ENCODE assay signal across 26 cellular contexts in the genomic region with DNA sequence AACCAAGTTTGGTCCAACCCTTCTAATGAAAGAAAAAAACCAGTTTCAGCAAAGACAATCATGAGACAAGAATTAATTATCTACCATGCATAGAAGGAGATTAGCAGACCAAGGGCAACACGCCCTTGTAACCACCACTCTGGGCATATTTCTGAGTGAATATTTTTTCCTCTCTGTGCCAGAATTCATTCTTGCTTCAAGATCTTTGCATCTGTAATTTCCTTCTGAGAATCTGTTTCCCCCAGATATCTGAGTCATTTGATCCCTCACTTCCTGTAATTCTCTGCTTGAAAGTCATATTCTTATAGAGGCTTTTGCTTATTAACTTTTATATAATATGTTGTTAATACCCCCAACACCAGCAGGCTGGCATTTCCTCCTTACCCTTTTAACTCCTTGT.
DNase-seq lines count a peak whose midpoint lies in the region; ATAC-seq, FAIRE-seq and TF ChIP-seq lines count a peak whose summit lies in the region.
"Had no signal": no experiment of that assay in that cellular context is flagged by ENCODE, and none has a peak within 500 bp of the region (broad histone marks: within the 10 kb centered on the region; RNA-seq: fewer than 3 reads in every experiment).

No MANE protein-coding gene starts in this region.

- POLR2A ChIA-PET in HepG2 (lab: Yijun Ruan, JAX) = no interaction called here

- no peaks in the 10 kb centered on the region for H3K27me3 Mint-ChIP-seq in osteocyte (ENCODE audit: unreplicated experiment)
- peaks cover 2 to 14% of the 10 kb centered on the region in 2 donors for H3K27me3 Mint-ChIP-seq in natural killer cell treated with Interleukin-12 subunit alpha and Interleukin-12 subunit beta and Interleukin-15 and Interleukin-18, amount 100 ng/mL, for 72 hours

- no peaks in the 10 kb centered on the region for H3K36me3 Mint-ChIP-seq in osteocyte (ENCODE audit: unreplicated experiment)
- no peaks in the 10 kb centered on the region for H3K36me3 Mint-ChIP-seq in natural killer cell treated with Interleukin-12 subunit alpha and Interleukin-12 subunit beta and Interleukin-15 and Interleukin-18, amount 100 ng/mL, for 72 hours

- H3K4me3 Mint-ChIP-seq in osteocyte (ENCODE audit: unreplicated experiment) = no peak overlapping the region
- no peak overlapping the region for H3K4me3 Mint-ChIP-seq in natural killer cell treated with Interleukin-12 subunit alpha and Interleukin-12 subunit beta and Interleukin-15 and Interleukin-18, amount 100 ng/mL, for 72 hours
- H3K4me3 Mint-ChIP-seq: B cell had no signal

- H3K27me3 ChIP-seq in liver (ENCODE audit: control insufficient read depth in 4 of 4, insufficient read depth in 4 of 4, low read length in 3 of 4) (no peaks in the 10 kb centered on the region), HepG2 (ENCODE audit: control insufficient read depth in 1 of 2, insufficient read depth in 2 of 2, low read length in 2 of 2) (no peaks in the 10 kb centered on the region; a peak in 1 of 5 replicates), adipocyte (replicated peaks; ENCODE audit: control insufficient read depth, insufficient read depth, low read length) (no peaks in the 10 kb centered on the region), MG63 (no peaks in the 10 kb centered on the region)
- H3K27me3 ChIP-seq: heart left ventricle, upper lobe of left lung had no signal

- H3K27ac Mint-ChIP-seq in osteocyte (ENCODE audit: unreplicated experiment) = no peak overlapping the region
- no peak overlapping the region for H3K27ac Mint-ChIP-seq in natural killer cell treated with Interleukin-12 subunit alpha and Interleukin-12 subunit beta and Interleukin-15 and Interleukin-18, amount 100 ng/mL, for 72 hours
- H3K27ac Mint-ChIP-seq: B cell had no signal

- TF ChIP-seq RAD21 in liver (IDR thresholded peaks at IDR 0.05) (no peak), HepG2 (CRISPR knock-in tag; IDR thresholded peaks at IDR 0.05) (no peak)

- H3K36me3 ChIP-seq in liver (ENCODE audit: control insufficient read depth in 4 of 4, insufficient read depth in 3 of 4, low read depth in 1 of 4, low read length in 3 of 4) (no peaks in the 10 kb centered on the region), HepG2 (replicated peaks in 1 of 2; ENCODE audit: control insufficient read depth in 1 of 2, insufficient read depth in 2 of 2, low read length in 2 of 2) (no peaks in the 10 kb centered on the region), adipocyte (ENCODE audit: control insufficient read depth, insufficient read depth, low read length, severe bottlenecking) (no peaks in the 10 kb centered on the region), MG63 (no peaks in the 10 kb centered on the region)
- H3K36me3 ChIP-seq: HAP-1, heart left ventricle, upper lobe of left lung had no signal

- no peaks in the 10 kb centered on the region for H4K20me1 ChIP-seq in HepG2 (ENCODE audit: insufficient read depth, low read length)

- 70% methylated on average over 1 of the region's 1 CpG for WGBS in liver
- WGBS in HepG2 (ENCODE audit: low lambda C conversion rate) = 14% methylated on average over 1 of the region's 1 CpG

- no peak overlapping the region for H3K4me3 ChIP-seq in liver (ENCODE audit: low read depth in 1 of 3, low read length in 3 of 3)
- H3K4me3 ChIP-seq in HepG2 (replicated peaks in 1 of 3; ENCODE audit: insufficient read depth in 1 of 3, low read depth in 2 of 3, low read length in 3 of 3) = no peak overlapping the region
- no peak overlapping the region for H3K4me3 ChIP-seq in adipocyte (ENCODE audit: low read length)
- no peak overlapping the region for H3K4me3 ChIP-seq in foreskin fibroblast (ENCODE audit: low read depth in 1 of 2, low read length in 2 of 2)
- H3K4me3 ChIP-seq in MG63 = no peak overlapping the region
- H3K4me3 ChIP-seq: HAP-1, heart left ventricle, mucosa of descending colon, upper lobe of left lung had no signal

- in situ Hi-C loops in HepG2 (cut with HindIII; ENCODE audit: extremely low pct_ligation_motif_present, low pct_unique_long_range_greater_than_20kb) = no loop called here

- TF ChIP-seq EP300 in HepG2 (IDR thresholded peaks at IDR 0.05; ENCODE audit: low read depth in 2 of 2, low read length in 2 of 2) (no peak), HepG2 (CRISPR knock-in tag; IDR thresholded peaks at IDR 0.05; ENCODE audit: borderline replicate concordance) (no peak)

- H3K9ac ChIP-seq in liver (ENCODE audit: low read depth in 1 of 2, low read length in 2 of 2) (no peak overlapping the region), HepG2 (ENCODE audit: insufficient read depth, low read depth, low read length) (no peak overlapping the region), adipocyte (ENCODE audit: low read length) (no peak overlapping the region)

- H3K9me3 ChIP-seq in liver (ENCODE audit: control insufficient read depth in 4 of 4, low read length in 3 of 4) (no peaks in the 10 kb centered on the region), HepG2 (ENCODE audit: low read length) (no peaks in the 10 kb centered on the region), adipocyte (ENCODE audit: control insufficient read depth, low read length) (no peaks in the 10 kb centered on the region), MG63 (peaks cover 2% of the 10 kb centered on the region; the same call in 1 of the 2 replicates)
- H3K9me3 ChIP-seq: HAP-1, heart left ventricle, mucosa of descending colon, upper lobe of left lung had no signal

- DNase-seq in HepG2 (ENCODE audit: low spot score) = no peak
- DNase-seq in adipocyte (ENCODE audit: low read depth) = peak; percentile 7
- peak; percentile 13 to 43 for DNase-seq in foreskin fibroblast
- no peak for DNase-seq in osteocyte (ENCODE audit: extremely low spot score, unreplicated experiment)
- no peak for DNase-seq in NCI-H2196 treated with DMSO at 0.1 percent for 48 hours (lab: John Stamatoyannopoulos, UW; ENCODE audit: unreplicated experiment)
- no peak for DNase-seq in MG63
- DNase-seq in natural killer cell treated with Interleukin-12 subunit alpha and Interleukin-12 subunit beta and Interleukin-15 and Interleukin-18, amount 100 ng/mL, for 72 hours (ENCODE audit: low spot score) = no peak
- DNase-seq: 8988T; activated T-cell treated with anti-CD3 and anti-CD28 coated beads for 4 hours; anterior cingulate cortex; cerebellar nuclear complex; COR-L47; effector CD8-positive, alpha-beta T cell; heart left ventricle; mucosa of descending colon; NCI-H1417 treated with DMSO at 0.1 percent for 48 hours; NCI-H774; SHP77 treated with DMSO at 0.1 percent for 48 hours; stimulated activated CD4-positive, alpha-beta T cell treated with anti-CD3 and anti-CD28 coated beads, Interleukin-12 subunit alpha, Interleukin-12 subunit beta, amount 100 ng/mL, for 4 hours; T-helper 1 cell; upper lobe of left lung had no signal

- no peaks in the 10 kb centered on the region for H3K79me2 ChIP-seq in HepG2 (ENCODE audit: insufficient read depth, low read length)

- no peak overlapping the region for H3K4me2 ChIP-seq in HepG2 (ENCODE audit: low read depth, low read length)

- no peak for TF ChIP-seq CTCF in liver (IDR thresholded peaks at IDR 0.05; ENCODE audit: low read depth, low read length, missing input control)
- no peak for TF ChIP-seq CTCF in HepG2 (CRISPR knock-in tag; IDR thresholded peaks at IDR 0.05)
- no peak for TF ChIP-seq CTCF in foreskin fibroblast (IDR thresholded peaks at IDR 0.05; ENCODE audit: low read depth, low read length)
- no peak for TF ChIP-seq CTCF in osteocyte (IDR thresholded peaks at IDR 0.05)

- ATAC-seq in HepG2 = no peak
- no peak for ATAC-seq in natural killer cell treated with Interleukin-12 subunit alpha and Interleukin-12 subunit beta and Interleukin-15 and Interleukin-18, amount 100 ng/mL, for 72 hours
- ATAC-seq: heart left ventricle, mucosa of descending colon had no signal

- no peak overlapping the region for H3K27ac ChIP-seq in liver (ENCODE audit: low read depth in 1 of 2, low read length in 2 of 2)
- H3K27ac ChIP-seq in HepG2 (ENCODE audit: extremely low read length, insufficient read depth, low read length) = no peak overlapping the region
- H3K27ac ChIP-seq: heart left ventricle, upper lobe of left lung, VCaP had no signal

- BruUV-seq in HepG2 (replicated peaks; lab: Mats Ljungman, UMichigan) = no TSS peak

- TF ChIP-seq POLR2A in HepG2 (IDR thresholded peaks at IDR 0.05; ENCODE audit: insufficient read depth in 1 of 2, low read depth in 2 of 2, low read length in 2 of 2) = no peak

- H3K4me1 ChIP-seq in liver (ENCODE audit: control insufficient read depth in 4 of 4, insufficient read depth in 4 of 4, low read length in 3 of 4) (peaks cover 0 to 4% (median under 1%) of the 10 kb centered on the region in 4 donors), HepG2 (ENCODE audit: insufficient read depth, low read length) (peaks cover 7% of the 10 kb centered on the region; the same call in 1 of the 2 replicates), adipocyte (ENCODE audit: control insufficient read depth, insufficient read depth, low read length) (no peaks in the 10 kb centered on the region)
- H3K4me1 ChIP-seq: HAP-1, heart left ventricle, upper lobe of left lung had no signal

- FAIRE-seq in HepG2 (lab: Jason Lieb, UNC) = no peak
- FAIRE-seq: GM18507 had no signal

- peaks cover 4% of the 10 kb centered on the region for H3K9me3 Mint-ChIP-seq in osteocyte (ENCODE audit: unreplicated experiment)
- H3K9me3 Mint-ChIP-seq in natural killer cell treated with Interleukin-12 subunit alpha and Interleukin-12 subunit beta and Interleukin-15 and Interleukin-18, amount 100 ng/mL, for 72 hours = no peaks in the 10 kb centered on the region

- no peak overlapping the region for H2AFZ ChIP-seq in HepG2 (ENCODE audit: low read length)

- peaks cover 12% of the 10 kb centered on the region for H3K4me1 Mint-ChIP-seq in osteocyte (ENCODE audit: unreplicated experiment)
- H3K4me1 Mint-ChIP-seq in natural killer cell treated with Interleukin-12 subunit alpha and Interleukin-12 subunit beta and Interleukin-15 and Interleukin-18, amount 100 ng/mL, for 72 hours (ENCODE audit: low read depth in 2 of 2) = no peaks in the 10 kb centered on the region
- H3K4me1 Mint-ChIP-seq: B cell had no signal

- intact Hi-C loops in HepG2 (cut with micrococcal nuclease; ENCODE audit: unreplicated experiment) = no loop called here

- CTCF ChIA-PET in HepG2 (lab: Yijun Ruan, JAX; ENCODE audit: low intra/inter-chr PET ratio, low total read pairs) = no interaction called here

TF ChIP-seq in liver, 16 proteins besides CTCF, POLR2A, EP300 and RAD21:
- TF ChIP-seq FOXA2 (IDR thresholded peaks at IDR 0.05) = no peak
- peak; percentile 64 for TF ChIP-seq NR2F2 (IDR thresholded peaks at IDR 0.05)

TF ChIP-seq in HepG2, 621 proteins besides CTCF, POLR2A, EP300 and RAD21 (continues in another document):
- TF ChIP-seq RAD51 (IDR thresholded peaks at IDR 0.05; ENCODE audit: borderline replicate concordance) = no peak
- no peak for TF ChIP-seq KLF13 (CRISPR knock-in tag; IDR thresholded peaks at IDR 0.05)
- no peak for TF ChIP-seq ZC3H4 (CRISPR knock-in tag; IDR thresholded peaks at IDR 0.05; ENCODE audit: borderline replicate concordance)

Comparison
In these comparisons a context has a peak if more than half of its experiments do, and no peak if none do; other contexts are left out.
1. DNase-seq: peak in adipocyte (single experiment) and foreskin fibroblast (2 of 2); none in HepG2 (single experiment), osteocyte (single experiment), NCI-H2196 treated with DMSO at 0.1 percent for 48 hours (single experiment), MG63 (single experiment) and natural killer cell treated with Interleukin-12 subunit alpha and Interleukin-12 subunit beta and Interleukin-15 and Interleukin-18, amount 100 ng/mL, for 72 hours (single experiment).